Comparison of ENCODE assay signal across 1 cellular context in the genomic region with DNA sequence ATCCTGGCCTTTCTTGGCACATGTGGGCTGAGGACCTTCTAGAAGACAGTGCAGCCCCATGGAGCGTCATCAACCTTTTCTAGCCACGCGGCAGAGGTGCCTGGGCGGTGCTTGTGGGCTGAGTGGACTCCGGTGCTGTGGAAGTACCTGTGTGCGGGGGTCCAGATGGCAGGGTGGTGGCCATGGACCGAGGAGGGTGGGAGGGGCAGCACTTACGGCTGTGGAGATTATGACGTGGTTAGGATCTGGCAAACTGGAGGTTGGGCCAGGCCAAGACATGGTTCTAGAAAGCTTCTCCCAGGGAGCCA.
TF ChIP-seq lines count a peak whose summit lies in the region.

No MANE protein-coding gene starts in this region.

TF ChIP-seq in WTC11, 78 proteins besides CTCF, POLR2A, EP300 and RAD21 (continued from another document):
- TF ChIP-seq ZNF532 (CRISPR knock-in tag; IDR thresholded peaks at IDR 0.05; ENCODE audit: borderline replicate concordance) (no peak), SMAD3 (CRISPR knock-in tag; IDR thresholded peaks at IDR 0.05; ENCODE audit: borderline replicate concordance) (no peak), RELA (CRISPR knock-in tag; IDR thresholded peaks at IDR 0.05; ENCODE audit: borderline replicate concordance) (no peak), GRHL2 (CRISPR knock-in tag; IDR thresholded peaks at IDR 0.05; ENCODE audit: insufficient replicate concordance, severe bottlenecking) (no peak), HMGXB4 (CRISPR knock-in tag; IDR thresholded peaks at IDR 0.05) (no peak), ZNF317 (CRISPR knock-in tag; IDR thresholded peaks at IDR 0.05; ENCODE audit: borderline replicate concordance, low read depth) (no peak)
- TF ChIP-seq, protein P1, sequence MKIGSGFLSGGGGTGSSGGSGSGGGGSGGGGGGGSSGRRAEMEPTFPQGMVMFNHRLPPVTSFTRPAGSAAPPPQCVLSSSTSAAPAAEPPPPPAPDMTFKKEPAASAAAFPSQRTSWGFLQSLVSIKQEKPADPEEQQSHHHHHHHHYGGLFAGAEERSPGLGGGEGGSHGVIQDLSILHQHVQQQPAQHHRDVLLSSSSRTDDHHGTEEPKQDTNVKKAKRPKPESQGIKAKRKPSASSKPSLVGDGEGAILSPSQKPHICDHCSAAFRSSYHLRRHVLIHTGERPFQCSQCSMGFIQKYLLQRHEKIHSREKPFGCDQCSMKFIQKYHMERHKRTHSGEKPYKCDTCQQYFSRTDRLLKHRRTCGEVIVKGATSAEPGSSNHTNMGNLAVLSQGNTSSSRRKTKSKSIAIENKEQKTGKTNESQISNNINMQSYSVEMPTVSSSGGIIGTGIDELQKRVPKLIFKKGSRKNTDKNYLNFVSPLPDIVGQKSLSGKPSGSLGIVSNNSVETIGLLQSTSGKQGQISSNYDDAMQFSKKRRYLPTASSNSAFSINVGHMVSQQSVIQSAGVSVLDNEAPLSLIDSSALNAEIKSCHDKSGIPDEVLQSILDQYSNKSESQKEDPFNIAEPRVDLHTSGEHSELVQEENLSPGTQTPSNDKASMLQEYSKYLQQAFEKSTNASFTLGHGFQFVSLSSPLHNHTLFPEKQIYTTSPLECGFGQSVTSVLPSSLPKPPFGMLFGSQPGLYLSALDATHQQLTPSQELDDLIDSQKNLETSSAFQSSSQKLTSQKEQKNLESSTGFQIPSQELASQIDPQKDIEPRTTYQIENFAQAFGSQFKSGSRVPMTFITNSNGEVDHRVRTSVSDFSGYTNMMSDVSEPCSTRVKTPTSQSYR (CRISPR knock-in tag; IDR thresholded peaks at IDR 0.05), result no peak
- TF ChIP-seq, protein P2, sequence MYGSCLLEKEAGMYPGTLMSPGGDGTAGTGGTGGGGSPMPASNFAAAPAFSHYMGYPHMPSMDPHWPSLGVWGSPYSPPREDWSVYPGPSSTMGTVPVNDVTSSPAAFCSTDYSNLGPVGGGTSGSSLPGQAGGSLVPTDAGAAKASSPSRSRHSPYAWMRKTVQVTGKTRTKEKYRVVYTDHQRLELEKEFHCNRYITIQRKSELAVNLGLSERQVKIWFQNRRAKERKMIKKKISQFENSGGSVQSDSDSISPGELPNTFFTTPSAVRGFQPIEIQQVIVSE (CRISPR knock-in tag; IDR thresholded peaks at IDR 0.05; ENCODE audit: borderline replicate concordance), result no peak
TF ChIP-seq in WTC11: peak in this region for 0.
